Comparison of ENCODE assay signal across 11 cellular contexts in genomic region chr9:95857122-95857521, GRCh38. TPM values are rescaled to one million over a fixed set of nuclear protein-coding genes. Genes with fewer than 3 reads are reported as not detected.
DNase-seq lines count a peak whose midpoint lies in the region; ATAC-seq and TF ChIP-seq lines count a peak whose summit lies in the region.
"Had no signal": no experiment of that assay in that cellular context is flagged by ENCODE, and none has a peak within 500 bp of the region (broad histone marks: within the 10 kb centered on the region; RNA-seq: fewer than 3 reads in every experiment).

No MANE protein-coding gene starts in this region.

- peak overlapping the region; percentile 17 for H3K4me2 ChIP-seq in smooth muscle cell

- no peak overlapping the region for H2AFZ ChIP-seq in smooth muscle cell (ENCODE audit: low read depth)

- H3K9ac ChIP-seq in smooth muscle cell (ENCODE audit: low read depth): no peak overlapping the region

- no peak for TF ChIP-seq POLR2A in prostate gland (IDR thresholded peaks at IDR 0.05)

- H3K4me1 ChIP-seq in smooth muscle cell (ENCODE audit: low read depth) (peaks cover 10% of the 10 kb centered on the region), prostate gland (replicated peaks) (no peaks in the 10 kb centered on the region)

- H3K4me3 ChIP-seq in epithelial cell of esophagus (ENCODE audit: low read length) (no peak overlapping the region), smooth muscle cell (no peak overlapping the region), prostate gland (no peak overlapping the region)
- H3K4me3 ChIP-seq: HAP-1 had no signal

- peaks cover 2% of the 10 kb centered on the region for H3K9me3 ChIP-seq in smooth muscle cell (replicated peaks; ENCODE audit: low read depth)
- no peaks in the 10 kb centered on the region for H3K9me3 ChIP-seq in prostate gland
- H3K9me3 ChIP-seq: HAP-1 had no signal

- H3F3A ChIP-seq in smooth muscle cell (ENCODE audit: low read depth): no peaks in the 10 kb centered on the region

- H4K20me1 ChIP-seq in smooth muscle cell (ENCODE audit: low read depth): no peaks in the 10 kb centered on the region

- TF ChIP-seq CTCF in epithelial cell of esophagus (IDR thresholded peaks at IDR 0.05; ENCODE audit: insufficient read depth, low read depth, low read length, missing control alignments) (no peak), smooth muscle cell (IDR thresholded peaks at IDR 0.05; ENCODE audit: borderline replicate concordance, insufficient read depth, poor library complexity, severe bottlenecking) (no peak), prostate gland (IDR thresholded peaks at IDR 0.05) (no peak)

- no peaks in the 10 kb centered on the region for H3K79me2 ChIP-seq in smooth muscle cell (ENCODE audit: low read depth)

- ATAC-seq in GM19452 (IDR thresholded peaks at IDR 0.05; ENCODE audit: unreplicated experiment): no peak

- DNase-seq in NCI-H748 (lab: John Stamatoyannopoulos, UW; ENCODE audit: unreplicated experiment) (peak; percentile 25), NCI-H748 treated with DMSO at 0.1 percent for 48 hours (lab: John Stamatoyannopoulos, UW) (no peak), NCI-H69 (lab: John Stamatoyannopoulos, UW) (peak; percentile 90), epithelial cell of esophagus (ENCODE audit: low read depth) (peak; percentile 84), smooth muscle cell (lab: John Stamatoyannopoulos, UW; ENCODE audit: unreplicated experiment) (no peak), prostate gland (ENCODE audit: low spot score) (no peak), HuH-7.5 (ENCODE audit: low spot score) (no peak)
- DNase-seq: effector CD4-positive, alpha-beta T cell; SIG-M5 had no signal

- H3K36me3 ChIP-seq in smooth muscle cell (ENCODE audit: low read depth): no peaks in the 10 kb centered on the region
- H3K36me3 ChIP-seq in prostate gland: no peaks in the 10 kb centered on the region
- H3K36me3 ChIP-seq: HAP-1 had no signal

- H3K27ac ChIP-seq in smooth muscle cell (ENCODE audit: low read depth): no peak overlapping the region
- no peak overlapping the region for H3K27ac ChIP-seq in prostate gland

- intact Hi-C loops in prostate gland (cut with DNase I): no loop called here

- H3K27me3 ChIP-seq in smooth muscle cell (ENCODE audit: low read depth) (no peaks in the 10 kb centered on the region), prostate gland (replicated peaks; ENCODE audit: insufficient read depth) (no peaks in the 10 kb centered on the region)

- 7% methylated on average over 3 of the region's 3 CpGs for WGBS in smooth muscle cell (ENCODE audit: low lambda C conversion rate)
- WGBS in prostate gland: 35% methylated on average over 3 of the region's 3 CpGs

RNA-seq across cellular contexts. Expression of gene ERCC6L2, which starts 18.4 kb away (rescaled TPM):
- total RNA-seq in smooth muscle cell (39.4 and 49.9 TPM in 2 replicates), prostate gland (10 to 100 TPM; 57.7 to 73.4 TPM)
- polyA plus RNA-seq in smooth muscle cell: 9.6 and 11.7 TPM in 2 replicates

Comparison
In these comparisons a context has a peak if more than half of its experiments do, and no peak if none do; other contexts are left out.
1. DNase-seq: peak in NCI-H748 (single experiment), NCI-H69 (single experiment) and epithelial cell of esophagus (single experiment); none in NCI-H748 treated with DMSO at 0.1 percent for 48 hours (single experiment), smooth muscle cell (single experiment), prostate gland (single experiment) and HuH-7.5 (single experiment).